In the genomic region with DNA sequence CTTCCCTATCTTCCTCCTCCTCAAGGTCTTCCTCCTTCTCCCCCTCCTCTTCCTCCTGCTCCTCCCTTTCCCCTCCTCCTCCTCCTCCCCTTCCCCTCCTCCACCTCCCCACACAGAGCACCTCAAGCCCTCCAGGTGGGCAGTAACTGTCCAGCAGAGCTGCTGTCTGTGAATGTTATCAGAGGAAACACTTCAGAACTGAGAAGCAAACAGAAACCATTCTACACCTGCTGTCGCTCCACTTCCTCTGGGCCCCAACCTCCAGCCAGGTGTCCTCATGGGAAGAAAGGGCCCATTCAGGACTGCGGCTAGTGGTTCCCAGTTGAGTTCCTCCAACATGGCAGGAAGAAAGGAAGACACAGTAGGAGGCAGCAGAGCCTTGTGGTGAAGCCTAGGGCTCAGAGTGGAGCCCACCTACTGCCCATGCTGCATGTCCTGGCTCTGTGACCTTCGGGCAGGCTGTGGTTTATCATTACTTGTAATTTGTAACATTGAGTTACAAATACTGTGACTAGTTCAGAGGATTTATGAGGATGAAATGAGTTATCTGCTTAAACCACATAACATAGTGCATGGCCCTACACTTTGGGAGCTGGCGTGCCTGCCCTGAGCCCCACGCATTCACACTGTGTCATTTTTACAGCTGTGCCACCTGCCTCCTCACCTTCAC, we compare ENCODE assay signal across 9 cellular contexts.
DNase-seq lines count a peak whose midpoint lies in the region; ATAC-seq, FAIRE-seq and TF ChIP-seq lines count a peak whose summit lies in the region.
"Had no signal": no experiment of that assay in that cellular context is flagged by ENCODE, and none has a peak within 500 bp of the region (broad histone marks: within the 10 kb centered on the region; RNA-seq: fewer than 3 reads in every experiment).

No MANE protein-coding gene starts in this region.

- peak overlapping the region; percentile 44; the same call in 1 of the 2 replicates for H2AFZ ChIP-seq in KMS-11 (ENCODE audit: low read depth)

- 65 to 100% methylated on average over 1 to 5 of the region's 5 CpGs for WGBS in transverse colon (ENCODE audit: low coverage in 1 of 2), 2 donors

- no peaks in the 10 kb centered on the region for H3K9me3 ChIP-seq in transverse colon

- H3K79me2 ChIP-seq in KMS-11 (ENCODE audit: insufficient read depth, low read depth) = no peaks in the 10 kb centered on the region

- in situ Hi-C loops in transverse colon (cut with MboI; ENCODE audit: low pct_ligation_motif_present in 1 of 4, low pct_unique_long_range_greater_than_20kb in 1 of 4, low sequenced_read_pairs in 3 of 4) = no loop called here

- CTCF ChIA-PET in activated CD4-positive, alpha-beta memory T cell treated with anti-CD3 and anti-CD28 coated beads, Interleukin-2, amount 10 ng/mL, durations not matched to agents 7 days and 5 days (lab: Charles Lee) = interaction anchor here (0.6 to 3.4 kb wide), 4 partner anchors 13 to 41 kb away, joined by 3 to 12 read pairs (median 4); no protein-coding TSS in a partner anchor

- no peaks in the 10 kb centered on the region for H4K20me1 ChIP-seq in KMS-11 (ENCODE audit: insufficient read depth)

- H3K27me3 ChIP-seq in KMS-11 (ENCODE audit: insufficient read depth, low read depth) (no peaks in the 10 kb centered on the region), transverse colon (no peaks in the 10 kb centered on the region)

- POLR2A ChIA-PET in activated CD4-positive, alpha-beta memory T cell treated with anti-CD3 and anti-CD28 coated beads, Interleukin-2, amount 10 ng/mL, durations not matched to agents 7 days and 5 days (lab: Charles Lee) = interaction anchor here (0.7 to 3.9 kb wide), 16 partner anchors 8 to 790 kb away, joined by 3 to 57 read pairs (median 7); partner anchors contain the start of gene ID2

- H3K9ac ChIP-seq in KMS-11 = peak overlapping the region; percentile 22; the same call in 1 of the 2 replicates

- H3K4me3 ChIP-seq in KMS-11 (IDR thresholded peaks at IDR 0.05; ENCODE audit: insufficient read depth, low read depth, low read length) = no peak overlapping the region
- no peak overlapping the region for H3K4me3 ChIP-seq in transverse colon

- peaks cover 77% of the 10 kb centered on the region for H3K4me1 Mint-ChIP-seq in activated CD4-positive, alpha-beta memory T cell treated with anti-CD3 and anti-CD28 coated beads, Interleukin-2, amount 10 ng/mL, durations not matched to agents 7 days and 5 days

- ATAC-seq in GM21381 (IDR thresholded peaks at IDR 0.05; ENCODE audit: unreplicated experiment) = peak; percentile 40

- H3K27me3 Mint-ChIP-seq in activated CD4-positive, alpha-beta memory T cell treated with anti-CD3 and anti-CD28 coated beads, Interleukin-2, amount 10 ng/mL, durations not matched to agents 7 days and 5 days = no peaks in the 10 kb centered on the region

- H3K27ac ChIP-seq in KMS-11 (peak overlapping the region; percentile 80), transverse colon (peak overlapping the region; percentile 2 to 61 (median 52))

- TF ChIP-seq EP300 in transverse colon (IDR thresholded peaks at IDR 0.05; ENCODE audit: low read depth) = no peak

- H3K4me3 Mint-ChIP-seq in activated CD4-positive, alpha-beta memory T cell treated with anti-CD3 and anti-CD28 coated beads, Interleukin-2, amount 10 ng/mL, durations not matched to agents 7 days and 5 days = peak overlapping the region; percentile 8

- peaks cover 12% of the 10 kb centered on the region for H3K9me3 Mint-ChIP-seq in activated CD4-positive, alpha-beta memory T cell treated with anti-CD3 and anti-CD28 coated beads, Interleukin-2, amount 10 ng/mL, durations not matched to agents 7 days and 5 days

- peak overlapping the region; percentile 89 for H3K27ac Mint-ChIP-seq in activated CD4-positive, alpha-beta memory T cell treated with anti-CD3 and anti-CD28 coated beads, Interleukin-2, amount 10 ng/mL, durations not matched to agents 7 days and 5 days

- no peak for TF ChIP-seq POLR2A in GM12891 (IDR thresholded peaks at IDR 0.05; ENCODE audit: low read depth, low read length)
- TF ChIP-seq POLR2A in transverse colon (IDR thresholded peaks at IDR 0.05) = no peak

- no peaks in the 10 kb centered on the region for H3K36me3 ChIP-seq in KMS-11 (ENCODE audit: insufficient read depth)
- no peaks in the 10 kb centered on the region for H3K36me3 ChIP-seq in transverse colon

- no peak for TF ChIP-seq CTCF in KMS-11 (conservative IDR thresholded peaks at IDR 0.05; ENCODE audit: low read depth, low read length)
- no peak for TF ChIP-seq CTCF in transverse colon (IDR thresholded peaks at IDR 0.05)

- no peak for DNase-seq in GM12891 (ENCODE audit: insufficient read length, low spot score)
- peak; percentile 35 for DNase-seq in activated CD4-positive, alpha-beta memory T cell treated with anti-CD3 and anti-CD28 coated beads, Interleukin-2, amount 10 ng/mL, durations not matched to agents 7 days and 5 days
- peak; percentile 41 for DNase-seq in transverse colon
- no peak for DNase-seq in central memory CD4-positive, alpha-beta T cell
- no peak for DNase-seq in RCC 7860 (ENCODE audit: low spot score)
- no peak for DNase-seq in epidermal melanocyte (ENCODE audit: insufficient read length, low spot score)
- DNase-seq: IMR-90 had no signal

- H3K4me1 ChIP-seq in KMS-11 (ENCODE audit: low read depth, poor library complexity, severe bottlenecking) (peaks cover 89% of the 10 kb centered on the region), transverse colon (peaks cover 0 to 6% (median 2%) of the 10 kb centered on the region in 4 donors)

- peak; percentile 90 for FAIRE-seq in GM12891 (lab: Jason Lieb, UNC)
- no peak for FAIRE-seq in RCC 7860 (lab: Jason Lieb, UNC)

- H3K4me2 ChIP-seq in KMS-11 = peak overlapping the region; percentile 82

- intact Hi-C loops in transverse colon (cut with DNase I; ENCODE audit: low total_unique reads) = no loop called here

- peaks cover 34% of the 10 kb centered on the region for H3K36me3 Mint-ChIP-seq in activated CD4-positive, alpha-beta memory T cell treated with anti-CD3 and anti-CD28 coated beads, Interleukin-2, amount 10 ng/mL, durations not matched to agents 7 days and 5 days (ENCODE audit: low read depth)

TF ChIP-seq in GM12891, 5 proteins besides CTCF, POLR2A, EP300 and RAD21:
- no peak for TF ChIP-seq TAF1 (IDR thresholded peaks at IDR 0.05; ENCODE audit: low read depth, low read length)
- TF ChIP-seq SPI1 (IDR thresholded peaks at IDR 0.05; ENCODE audit: low read depth, low read length) = peak; percentile 81
- TF ChIP-seq POU2F2 (IDR thresholded peaks at IDR 0.05; ENCODE audit: low read depth, low read length) = peak; percentile 64; the same call in 1 of the 2 replicates
- no peak; the same call in none of the 2 replicates for TF ChIP-seq POLR2AphosphoS5 (IDR thresholded peaks at IDR 0.05; ENCODE audit: low read depth, low read length)
- no peak for TF ChIP-seq PAX5 (IDR thresholded peaks at IDR 0.05; ENCODE audit: insufficient read depth, low read length, severe bottlenecking)

Comparison
In these comparisons a context has a peak if more than half of its experiments do, and no peak if none do; other contexts are left out.
1. DNase-seq: peak in activated CD4-positive, alpha-beta memory T cell treated with anti-CD3 and anti-CD28 coated beads, Interleukin-2, amount 10 ng/mL, durations not matched to agents 7 days and 5 days (single experiment) and transverse colon (single experiment); none in GM12891 (single experiment), central memory CD4-positive, alpha-beta T cell (single experiment), RCC 7860 (single experiment) and epidermal melanocyte (single experiment).